Comparison of ENCODE assay signal across 12 cellular contexts in genomic region chr14:76050250-76050649, GRCh38.
DNase-seq lines count a peak whose midpoint lies in the region; TF ChIP-seq lines count a peak whose summit lies in the region.
"Had no signal": no experiment of that assay in that cellular context is flagged by ENCODE, and none has a peak within 500 bp of the region (broad histone marks: within the 10 kb centered on the region; RNA-seq: fewer than 3 reads in every experiment).

No MANE protein-coding gene starts in this region.

- H3K4me3 ChIP-seq in brain microvascular endothelial cell (ENCODE audit: low read depth, low read length), result no peak overlapping the region
- no peak overlapping the region for H3K4me3 ChIP-seq in H7 (ENCODE audit: insufficient read depth, low read depth, low read length)
- H3K4me3 ChIP-seq: A549, BLaER1, GM12878 had no signal

- H3K27me3 ChIP-seq in brain microvascular endothelial cell (replicated peaks) (no peaks in the 10 kb centered on the region), H7 (ENCODE audit: control insufficient read depth, insufficient read depth, low read length) (no peaks in the 10 kb centered on the region)
- H3K27me3 ChIP-seq: BE2C, BLaER1 had no signal

- DNase-seq in GM13977 (ENCODE audit: low spot score) (no peak), brain microvascular endothelial cell (no peak), islet precursor cell (peak; percentile 31), H7 (no peak), SHP77 (lab: John Stamatoyannopoulos, UW) (no peak)
- DNase-seq: DMS 273 treated with DMSO at 0.1 percent for 48 hours, DMS153 had no signal

- no peak overlapping the region for H3K27ac ChIP-seq in brain microvascular endothelial cell
- H3K27ac ChIP-seq: 22Rv1, A549, BLaER1 had no signal

- in situ Hi-C loops in GM13977 (cut with MboI; ENCODE audit: low pct_unique_long_range_greater_than_20kb, low sequenced_read_pairs, unreplicated experiment) (loop anchor here (10.0 kb wide), 1 partner anchor 305 kb away; no protein-coding TSS in a partner anchor), brain microvascular endothelial cell (cut with HindIII; ENCODE audit: low pct_ligation_motif_present, low sequenced_read_pairs) (no loop called here)

- H3K36me3 ChIP-seq in brain microvascular endothelial cell (replicated peaks) (no peaks in the 10 kb centered on the region), H7 (replicated peaks; ENCODE audit: control insufficient read depth, insufficient read depth, low read length) (no peaks in the 10 kb centered on the region; the same call in 1 of the 2 replicates)
- H3K36me3 ChIP-seq: BE2C, BLaER1 had no signal

- peak; percentile 17 for TF ChIP-seq CTCF in GM13977 (IDR thresholded peaks at IDR 0.05; ENCODE audit: extremely low read depth, insufficient read depth, missing control alignments)
- TF ChIP-seq CTCF in brain microvascular endothelial cell (IDR thresholded peaks at IDR 0.05; ENCODE audit: low read depth, low read length, missing control alignments), result peak; percentile 1
